8 cellular contexts compared by ENCODE assay signal in genomic region chr2:191478754-191479679, GRCh38.
DNase-seq lines count a peak whose midpoint lies in the region; ATAC-seq and TF ChIP-seq lines count a peak whose summit lies in the region.

No MANE protein-coding gene starts in this region.

- DNase-seq in DMS153 treated with DMSO at 0.1 percent for 48 hours (lab: John Stamatoyannopoulos, UW; ENCODE audit: unreplicated experiment) (peak; percentile 52), NCI-H748 (lab: John Stamatoyannopoulos, UW; ENCODE audit: unreplicated experiment) (peak; percentile 98), fibroblast of the conjunctiva (ENCODE audit: low read depth) (peak; percentile 28), omental fat pad (ENCODE audit: low spot score) (no peak), substantia nigra (lab: John Stamatoyannopoulos, UW) (no peak), DMS53 treated with DMSO at 0.1 percent for 48 hours (lab: John Stamatoyannopoulos, UW; ENCODE audit: unreplicated experiment) (no peak)
- no peak for DNase-seq in activated naive CD4-positive, alpha-beta T cell treated with anti-CD3 and anti-CD28 coated beads, Interleukin-2, amount 50 U/mL, for 16 hours

- TF ChIP-seq CTCF in omental fat pad (IDR thresholded peaks at IDR 0.05) = no peak

- H3K27ac ChIP-seq in substantia nigra (ENCODE audit: low read depth, low read length, poor library complexity, severe bottlenecking) = no peak overlapping the region

- ATAC-seq in omental fat pad (ENCODE audit: low FRiP score) (peak; percentile 95), GM19452 (IDR thresholded peaks at IDR 0.05; ENCODE audit: unreplicated experiment) (no peak)

Comparison
In these comparisons a context has a peak if more than half of its experiments do, and no peak if none do; other contexts are left out.
1. DNase-seq: peak in DMS153 treated with DMSO at 0.1 percent for 48 hours (single experiment), NCI-H748 (single experiment) and fibroblast of the conjunctiva (single experiment); none in omental fat pad (single experiment), activated naive CD4-positive, alpha-beta T cell treated with anti-CD3 and anti-CD28 coated beads, Interleukin-2, amount 50 U/mL, for 16 hours (single experiment), substantia nigra (0 of 49) and DMS53 treated with DMSO at 0.1 percent for 48 hours (single experiment).